19 cellular contexts compared by ENCODE assay signal in genomic region chr17:18155179-18155578, GRCh38. TPM values are rescaled to one million over a fixed set of nuclear protein-coding genes. Genes with fewer than 3 reads are reported as not detected.
"Had no signal": no experiment of that assay in that cellular context is flagged by ENCODE, and none has a peak within 500 bp of the region (broad histone marks: within the 10 kb centered on the region; RNA-seq: fewer than 3 reads in every experiment).

No MANE protein-coding gene starts in this region.

- H3K36me3 Mint-ChIP-seq: T-cell had no signal

- H3K9ac ChIP-seq: SK-N-SH had no signal

- H3K9me3 Mint-ChIP-seq: T-cell had no signal

- H3K4me2 ChIP-seq: SK-N-SH had no signal

- ATAC-seq: T-cell had no signal

- H3K9me3 ChIP-seq: SK-N-SH had no signal

- H3K27me3 Mint-ChIP-seq: T-cell had no signal

- DNase-seq: KBM-7, MV-4-11, NCI-H1048, NCI-H1105, NCI-H1417, NCI-H1436 treated with DMSO at 0.1 percent for 48 hours, NCI-H187, NCI-H2029, NCI-H2081 treated with DMSO at 0.1 percent for 48 hours, NCI-H2171 treated with DMSO at 0.1 percent for 48 hours, NCI-H524, NCI-H526 treated with DMSO at 0.1 percent for 48 hours, NCI-H774, RPMI8226, SHP77, SK-N-SH, SW 1271, T-cell had no signal

RNA-seq across cellular contexts. Expression of gene MYO15A, which starts 46.6 kb away (rescaled TPM):
- total RNA-seq: LHCN-M2 had no signal
